8 cellular contexts compared by ENCODE assay signal in genomic region chr2:237704476-237705224, GRCh38.
A peak's percentile ranks its signal among the peaks of the same experiment; 100 is the strongest.
DNase-seq lines count a peak whose midpoint lies in the region; ATAC-seq, FAIRE-seq and TF ChIP-seq lines count a peak whose summit lies in the region.

No MANE protein-coding gene starts in this region.

- H3F3A ChIP-seq in SK-N-SH (replicated peaks; ENCODE audit: insufficient read depth) = peaks cover 27% of the 10 kb centered on the region

- H3K4me2 ChIP-seq in SK-N-SH (peak overlapping the region; percentile 80), skeletal muscle satellite cell (ENCODE audit: low read length) (peak overlapping the region; percentile 38)

- peak in 1 of 2 experiments; percentile 44; a peak in 1 of 4 replicates for TF ChIP-seq EP300 in SK-N-SH (IDR thresholded peaks at IDR 0.05; ENCODE audit: borderline replicate concordance in 1 of 2, low read depth in 1 of 2, low read length in 1 of 2)
- peak; percentile 22 for TF ChIP-seq EP300 in esophagus muscularis mucosa (IDR thresholded peaks at IDR 0.05)

- DNase-seq in GM19239 (ENCODE audit: insufficient read length, low spot score) (no peak), SK-N-SH (no peak), esophagus muscularis mucosa (ENCODE audit: extremely low spot score) (no peak), NOMO-1 (lab: John Stamatoyannopoulos, UW; ENCODE audit: unreplicated experiment in 2 of 2) (no peak)
- no peak for DNase-seq in effector CD8-positive, alpha-beta T cell (lab: John Stamatoyannopoulos, UW)

- POLR2A ChIA-PET in SK-N-SH (lab: Yijun Ruan, JAX) = no interaction called here

- TF ChIP-seq CTCF in SK-N-SH (IDR thresholded peaks at IDR 0.05) = no peak
- no peak for TF ChIP-seq CTCF in esophagus muscularis mucosa (IDR thresholded peaks at IDR 0.05)

- ATAC-seq in GM18909 (IDR thresholded peaks at IDR 0.05; ENCODE audit: poor library complexity, unreplicated experiment) (no peak), HG03565 (IDR thresholded peaks at IDR 0.05; ENCODE audit: unreplicated experiment) (no peak)

- intact Hi-C loops in esophagus muscularis mucosa (cut with DNase I) = no loop called here

- H3K9ac ChIP-seq in SK-N-SH = peak overlapping the region; percentile 70
- H3K9ac ChIP-seq in skeletal muscle satellite cell (ENCODE audit: low read depth, low read length) = no peak overlapping the region

- H4K20me1 ChIP-seq in SK-N-SH (ENCODE audit: insufficient read depth) = peaks cover 78% of the 10 kb centered on the region

- H3K27me3 ChIP-seq in SK-N-SH (ENCODE audit: insufficient read depth) = no peaks in the 10 kb centered on the region
- H3K27me3 ChIP-seq in esophagus muscularis mucosa = no peaks in the 10 kb centered on the region
- H3K27me3 ChIP-seq in skeletal muscle satellite cell (ENCODE audit: control insufficient read depth, insufficient read depth, low read length) = no peaks in the 10 kb centered on the region

- H3K9me2 ChIP-seq in SK-N-SH = no peaks in the 10 kb centered on the region

- peaks cover 8 to 13% of the 10 kb centered on the region in 2 experiments for H3K36me3 ChIP-seq in SK-N-SH (replicated peaks in 1 of 2; ENCODE audit: control insufficient read depth in 1 of 2, insufficient read depth in 2 of 2, low read length in 1 of 2)
- H3K36me3 ChIP-seq in esophagus muscularis mucosa = peaks cover 0 to 13% (median 8%) of the 10 kb centered on the region in 4 donors
- peaks cover 8% of the 10 kb centered on the region for H3K36me3 ChIP-seq in skeletal muscle satellite cell (ENCODE audit: insufficient read depth, low read length)

- peak; percentile 48 for FAIRE-seq in GM19239 (lab: Jason Lieb, UNC)

- H3K9me3 ChIP-seq in SK-N-SH (no peaks in the 10 kb centered on the region), esophagus muscularis mucosa (no peaks in the 10 kb centered on the region), skeletal muscle satellite cell (replicated peaks; ENCODE audit: low read length) (no peaks in the 10 kb centered on the region)

- CTCF ChIA-PET in SK-N-SH (lab: Yijun Ruan, JAX) = interaction anchor here (0.7 to 4.6 kb wide), 5 partner anchors 8 to 40 kb away, joined by 3 to 22 read pairs (median 3); no protein-coding TSS in a partner anchor

- no peak for TF ChIP-seq POLR2A in esophagus muscularis mucosa (IDR thresholded peaks at IDR 0.05; ENCODE audit: low read depth)

- peaks cover 100% of the 10 kb centered on the region for H3K79me2 ChIP-seq in SK-N-SH (ENCODE audit: insufficient read depth)

- WGBS in SK-N-SH (ENCODE audit: low lambda C conversion rate) = 79% methylated on average over 10 of the region's 12 CpGs
- WGBS in esophagus muscularis mucosa = 73% methylated on average over 4 of the region's 12 CpGs

- no peak overlapping the region for H2AFZ ChIP-seq in SK-N-SH (ENCODE audit: low read depth)

- H3K4me3 ChIP-seq in SK-N-SH (ENCODE audit: low read depth in 2 of 2, low read length in 1 of 2) (no peak overlapping the region), esophagus muscularis mucosa (no peak overlapping the region), skeletal muscle satellite cell (ENCODE audit: low read length) (no peak overlapping the region)

- TF ChIP-seq RAD21 in SK-N-SH (IDR thresholded peaks at IDR 0.05; ENCODE audit: low read length) = no peak

- H3K27ac ChIP-seq in SK-N-SH (ENCODE audit: low read depth in 2 of 2, low read length in 1 of 2) (peak overlapping the region; percentile 56 to 95), esophagus muscularis mucosa (replicated peaks in 1 of 4) (peak overlapping the region; percentile 93 to 100 (median 98))

- H3K4me1 ChIP-seq in SK-N-SH (ENCODE audit: control insufficient read depth in 1 of 2, insufficient read depth in 2 of 2, low read depth in 1 of 2, low read length in 1 of 2) (peaks cover 46 to 54% of the 10 kb centered on the region in 2 experiments), esophagus muscularis mucosa (peaks cover 94 to 99% (median 97%) of the 10 kb centered on the region in 4 donors), skeletal muscle satellite cell (ENCODE audit: control insufficient read depth, insufficient read depth, low read length) (peaks cover 54% of the 10 kb centered on the region)

TF ChIP-seq in SK-N-SH, 30 proteins besides CTCF, POLR2A, EP300 and RAD21 (continues in another document):
- TF ChIP-seq MAX (IDR thresholded peaks at IDR 0.05; ENCODE audit: low read depth) (peak; percentile 70; the same call in 1 of the 2 replicates), TAF1 (IDR thresholded peaks at IDR 0.05; ENCODE audit: borderline replicate concordance, low read depth, low read length) (no peak), USF2 (IDR thresholded peaks at IDR 0.05; ENCODE audit: borderline replicate concordance, low read depth, low read length) (no peak), YY1 (IDR thresholded peaks at IDR 0.05; ENCODE audit: low read depth) (no peak), GABPA (IDR thresholded peaks at IDR 0.05; ENCODE audit: low read depth) (0 out of 2 replicates have a peak, but pooled peaks have one; percentile 37), PBX3 (IDR thresholded peaks at IDR 0.05) (peak; percentile 65), SIN3A (IDR thresholded peaks at IDR 0.05; ENCODE audit: borderline replicate concordance, low read depth, low read length) (no peak), GATA2 (CRISPR knock-in tag; IDR thresholded peaks at IDR 0.05) (no peak), RXRA (IDR thresholded peaks at IDR 0.05; ENCODE audit: borderline replicate concordance, low read depth) (no peak), ELF1 (IDR thresholded peaks at IDR 0.05) (peak; percentile 76; the same call in 1 of the 2 replicates), TCF12 (IDR thresholded peaks at IDR 0.05) (peak; percentile 57; the same call in 1 of the 2 replicates), MXI1 (IDR thresholded peaks at IDR 0.05; ENCODE audit: low read depth, low read length) (no peak), CHD2 (IDR thresholded peaks at IDR 0.05; ENCODE audit: low read length, partially characterized antibody) (no peak), SMC3 (IDR thresholded peaks at IDR 0.05; ENCODE audit: low read depth, low read length) (no peak), RCOR1 (IDR thresholded peaks at IDR 0.05; ENCODE audit: low read length) (no peak), NFIC (IDR thresholded peaks at IDR 0.05; ENCODE audit: borderline replicate concordance) (peak; percentile 29; the same call in 1 of the 2 replicates), NRF1 (IDR thresholded peaks at IDR 0.05; ENCODE audit: low read depth, low read length) (no peak), FOXM1 (IDR thresholded peaks at IDR 0.05; ENCODE audit: low read depth) (no peak), IRF3 (IDR thresholded peaks at IDR 0.05; ENCODE audit: low read depth, low read length) (no peak), FOSL2 (IDR thresholded peaks at IDR 0.05; ENCODE audit: borderline replicate concordance, low read depth) (peak; percentile 81), JUND (IDR thresholded peaks at IDR 0.05) (peak; percentile 67)
